24 cellular contexts compared by ENCODE assay signal in genomic region chr17:31663576-31663975, GRCh38.
DNase-seq lines count a peak whose midpoint lies in the region; ATAC-seq and TF ChIP-seq lines count a peak whose summit lies in the region.
"Had no signal": no experiment of that assay in that cellular context is flagged by ENCODE, and none has a peak within 500 bp of the region (broad histone marks: within the 10 kb centered on the region; RNA-seq: fewer than 3 reads in every experiment).

No MANE protein-coding gene starts in this region.

- H3K27ac Mint-ChIP-seq in activated T-cell treated with anti-CD3 and anti-CD28 coated beads, Interleukin-2, amount 50 U/mL, for 72 hours: peak overlapping the region; percentile 82
- H3K27ac Mint-ChIP-seq: activated CD4-positive, alpha-beta T cell treated with anti-CD3 and anti-CD28 coated beads, Interleukin-2, amount 10 ng/mL, durations not matched to agents 24 days and 14 days; CD8-positive, alpha-beta memory T cell; T-helper 2 cell treated with Interferon-gamma antibody and Interleukin-4, amounts not matched to agents 5 μg/mL and 100 μg/mL, for 36 hours had no signal

- H3K36me3 Mint-ChIP-seq in activated T-cell treated with anti-CD3 and anti-CD28 coated beads, Interleukin-2, amount 50 U/mL, for 72 hours (ENCODE audit: insufficient read depth in 2 of 2): peaks cover 13 to 16% of the 10 kb centered on the region in 2 donors

- H3K4me3 Mint-ChIP-seq in activated T-cell treated with anti-CD3 and anti-CD28 coated beads, Interleukin-2, amount 50 U/mL, for 72 hours: no peak overlapping the region
- H3K4me3 Mint-ChIP-seq: activated CD4-positive, alpha-beta T cell treated with anti-CD3 and anti-CD28 coated beads, Interleukin-2, amount 10 ng/mL, durations not matched to agents 24 days and 14 days; CD8-positive, alpha-beta memory T cell; T-helper 2 cell treated with Interferon-gamma antibody and Interleukin-4, amounts not matched to agents 5 μg/mL and 100 μg/mL, for 36 hours had no signal

- no peaks in the 10 kb centered on the region for H3K4me1 ChIP-seq in foreskin keratinocyte
- no peaks in the 10 kb centered on the region for H3K4me1 ChIP-seq in BE2C
- H3K4me1 ChIP-seq: upper lobe of right lung had no signal

- no peak overlapping the region for H3K4me3 ChIP-seq in cardiac fibroblast (replicated peaks in 1 of 2; ENCODE audit: low read depth in 2 of 2, low read length in 2 of 2)
- no peak overlapping the region for H3K4me3 ChIP-seq in BE2C (ENCODE audit: low read depth, low read length)
- H3K4me3 ChIP-seq: skin epidermis, upper lobe of right lung had no signal

- no peak overlapping the region for H3K27ac ChIP-seq in foreskin keratinocyte
- H3K27ac ChIP-seq: skin epidermis, upper lobe of right lung had no signal

- no peak for DNase-seq in activated T-cell treated with anti-CD3 and anti-CD28 coated beads, Interleukin-2, amount 50 U/mL, for 72 hours
- DNase-seq in activated T-cell treated with anti-CD3 and anti-CD28 coated beads, Interleukin-2, amount 50 U/mL, for 1 hour: no peak
- DNase-seq in cardiac fibroblast (ENCODE audit: low read depth in 2 of 2) (peak; percentile 15 to 41), foreskin keratinocyte (peak; percentile 14 to 40), putamen (ENCODE audit: low spot score) (no peak), BE2C (no peak), activated gamma-delta T cell (lab: John Stamatoyannopoulos, UW) (no peak)
- no peak for DNase-seq in effector CD4-positive, alpha-beta T cell
- DNase-seq: activated CD4-positive, alpha-beta T cell treated with anti-CD3 and anti-CD28 coated beads, Interleukin-2, amount 10 ng/mL, durations not matched to agents 24 days and 14 days; activated naive CD4-positive, alpha-beta T cell treated with anti-CD3 and anti-CD28 coated beads, Interleukin-2, amount 50 U/mL, for 16 hours; aorta; CD8-positive, alpha-beta memory T cell; DMS79 treated with DMSO at 0.1 percent for 48 hours; glutamatergic neuron; mammary epithelial cell; NCI-H1092 treated with DMSO at 0.1 percent for 48 hours; NCI-H2029 treated with DMSO at 0.1 percent for 48 hours; NCI-H345; NCI-H774; Right ventricle myocardium superior; stimulated activated CD4-positive, alpha-beta T cell treated with anti-CD3 and anti-CD28 coated beads, Interleukin-1b, Interleukin-23, amount 100 ng/mL, for 48 hours; upper lobe of right lung had no signal

- TF ChIP-seq CTCF in cardiac fibroblast (IDR thresholded peaks at IDR 0.05; ENCODE audit: low read depth, low read length) (no peak), foreskin keratinocyte (conservative IDR thresholded peaks at IDR 0.05) (no peak), BE2C (IDR thresholded peaks at IDR 0.05; ENCODE audit: low read depth, low read length) (no peak)

- ATAC-seq in activated T-cell treated with anti-CD3 and anti-CD28 coated beads, Interleukin-2, amount 50 U/mL, for 72 hours (replicated peaks in 1 of 2): no peak
- no peak for ATAC-seq in foreskin keratinocyte
- ATAC-seq: upper lobe of right lung had no signal

- peaks cover 17 to 23% of the 10 kb centered on the region in 2 donors for H3K9me3 Mint-ChIP-seq in activated T-cell treated with anti-CD3 and anti-CD28 coated beads, Interleukin-2, amount 50 U/mL, for 72 hours

- H3K9me3 ChIP-seq in BE2C: no peaks in the 10 kb centered on the region

- H3K27me3 ChIP-seq in foreskin keratinocyte: no peaks in the 10 kb centered on the region
- H3K27me3 ChIP-seq in BE2C: no peaks in the 10 kb centered on the region
- H3K27me3 ChIP-seq: upper lobe of right lung had no signal

- peaks cover 36% of the 10 kb centered on the region for H3K27me3 Mint-ChIP-seq in activated T-cell treated with anti-CD3 and anti-CD28 coated beads, Interleukin-2, amount 50 U/mL, for 72 hours (ENCODE audit: low read depth)

- peaks cover 10% of the 10 kb centered on the region for H3K4me1 Mint-ChIP-seq in activated T-cell treated with anti-CD3 and anti-CD28 coated beads, Interleukin-2, amount 50 U/mL, for 72 hours (ENCODE audit: low read depth)
- H3K4me1 Mint-ChIP-seq: CD8-positive, alpha-beta memory T cell had no signal

- H3K36me3 ChIP-seq in BE2C: no peaks in the 10 kb centered on the region
- H3K36me3 ChIP-seq: upper lobe of right lung had no signal

Comparison
In these comparisons a context has a peak if more than half of its experiments do, and no peak if none do; other contexts are left out.
1. DNase-seq: peak in cardiac fibroblast (2 of 2) and foreskin keratinocyte (2 of 2); none in activated T-cell treated with anti-CD3 and anti-CD28 coated beads, Interleukin-2, amount 50 U/mL, for 72 hours (0 of 2), activated T-cell treated with anti-CD3 and anti-CD28 coated beads, Interleukin-2, amount 50 U/mL, for 1 hour (single experiment), putamen (single experiment), effector CD4-positive, alpha-beta T cell (single experiment), BE2C (single experiment) and activated gamma-delta T cell (single experiment).